ENCODE assay signal across 8 cellular contexts in the genomic region with DNA sequence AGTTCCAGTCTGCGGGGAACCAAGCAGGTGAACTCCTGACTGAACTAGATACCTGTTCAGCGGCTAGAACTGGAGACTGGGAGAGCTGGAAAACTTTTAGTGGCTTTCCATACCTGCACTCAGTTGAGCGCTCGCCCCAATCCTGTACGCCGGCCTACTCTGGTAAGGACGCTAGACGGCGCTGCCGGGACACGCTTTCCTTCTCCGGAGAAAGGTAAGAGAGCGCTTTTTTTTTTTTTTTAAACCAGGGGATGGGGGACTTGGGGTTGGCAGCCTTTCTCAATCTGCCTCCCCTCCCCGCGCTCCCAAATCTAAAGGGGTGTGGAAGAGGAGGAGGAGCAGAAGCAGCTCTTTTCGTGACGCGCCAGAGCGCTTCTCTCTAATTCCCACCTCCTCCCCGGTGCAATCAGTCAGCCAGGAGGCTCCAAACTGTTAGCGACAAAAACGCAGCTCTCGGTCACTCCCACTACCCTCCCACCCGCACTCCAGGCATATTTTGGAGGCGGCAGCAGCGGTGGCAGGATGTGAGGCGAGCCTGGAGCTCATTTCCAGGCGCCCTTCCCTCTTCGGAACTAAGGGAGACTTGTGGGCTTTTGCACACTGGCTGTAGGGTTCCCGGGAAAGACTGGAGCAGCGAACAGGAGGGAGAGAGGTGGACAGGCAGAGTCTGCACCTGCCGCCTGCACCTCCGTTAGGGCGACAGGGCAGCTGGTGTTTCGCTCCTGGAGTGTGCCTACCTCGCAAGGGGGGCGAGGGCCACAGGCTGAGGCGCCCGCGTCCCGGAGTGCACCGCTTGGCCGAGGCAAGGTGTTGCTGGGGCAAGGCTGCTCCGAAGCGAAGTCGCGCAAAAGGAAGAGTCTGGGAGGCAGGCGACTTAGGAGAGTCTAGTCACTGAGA. TPM values are rescaled to one million over a fixed set of nuclear protein-coding genes. Genes with fewer than 3 reads are reported as not detected.
A peak's percentile ranks its signal among the peaks of the same experiment; 100 is the strongest.
DNase-seq lines count a peak whose midpoint lies in the region; ATAC-seq lines count a peak whose summit lies in the region.

TSS of gene IL1RAPL2 (plus strand) at position 409 of the 897 bp plus-strand sequence.

- intact Hi-C loops in activated CD4-positive, alpha-beta T cell treated with anti-CD3 and anti-CD28 coated beads for 36 hours (cut with DNase I, micrococcal nuclease), result loop anchor here (1.0 to 10.0 kb wide), 2 partner anchors 356 to 359 kb away; no protein-coding TSS in a partner anchor
- intact Hi-C loops in activated T-helper 2 cell treated with anti-CD3 and anti-CD28 coated beads, Interferon-gamma antibody, Interleukin-2, Interleukin-4, amounts not matched to agents 10 μg/mL and 5 μg/mL and 100 μg/mL, durations not matched to agents 14 hours and 24 hours and 36 hours (cut with micrococcal nuclease), result loop anchor here (10.0 kb wide), 1 partner anchor 311 kb away; the partner anchor contains the start of gene ESX1

- H3K18ac ChIP-seq in trophoblast cell (ENCODE audit: low read length), result no peak within 1 kb of the TSS

- peak within 1 kb of the TSS; percentile 25 for H3K4me3 ChIP-seq in trophoblast cell (ENCODE audit: low read depth, low read length)

- H3K9ac ChIP-seq in trophoblast cell (ENCODE audit: low read length), result no peak within 1 kb of the TSS

- no peak within 1 kb of the TSS for H3K4ac ChIP-seq in trophoblast cell (ENCODE audit: low read depth, low read length)

- no peak for ATAC-seq in activated CD4-positive, alpha-beta T cell treated with anti-CD3 and anti-CD28 coated beads for 36 hours
- peak; percentile 48 for ATAC-seq in esophagus mucosa
- ATAC-seq in GM18873 (IDR thresholded peaks at IDR 0.05; ENCODE audit: low FRiP score, unreplicated experiment), result no peak

- no peak within 1 kb of the TSS for H3K14ac ChIP-seq in trophoblast cell (ENCODE audit: low read length)

- peaks cover 5 to 8% of the 10 kb centered on the region in 2 experiments for H3K4me1 ChIP-seq in trophoblast cell (ENCODE audit: control insufficient read depth in 1 of 2, insufficient read depth in 2 of 2, low read length in 2 of 2)

- no peak within 1 kb of the TSS for H3K23ac ChIP-seq in trophoblast cell (ENCODE audit: low read length)

- peaks cover 15% of the 10 kb centered on the region for H3K27me3 Mint-ChIP-seq in activated CD4-positive, alpha-beta T cell treated with anti-CD3 and anti-CD28 coated beads for 36 hours
- H3K27me3 Mint-ChIP-seq in activated T-helper 2 cell treated with anti-CD3 and anti-CD28 coated beads, Interferon-gamma antibody, Interleukin-2, Interleukin-4, amounts not matched to agents 10 μg/mL and 5 μg/mL and 100 μg/mL, durations not matched to agents 14 hours and 24 hours and 36 hours (ENCODE audit: low read depth), result peaks cover 28% of the 10 kb centered on the region

- peak; percentile 56 for DNase-seq in activated CD4-positive, alpha-beta T cell treated with anti-CD3 and anti-CD28 coated beads for 36 hours
- DNase-seq in activated CD4-positive, alpha-beta T cell treated with anti-CD3 and anti-CD28 coated beads, Interleukin-2, amount 50 U/mL, for 4 hours, result no peak
- DNase-seq in NCI-H526 (lab: John Stamatoyannopoulos, UW), result peak; percentile 81 to 92
- peak; percentile 18 to 55 for DNase-seq in trophoblast cell
- no peak for DNase-seq in inferior parietal cortex (ENCODE audit: extremely low spot score)
- DNase-seq in activated T-helper 2 cell treated with anti-CD3 and anti-CD28 coated beads, Interferon-gamma antibody, Interleukin-2, Interleukin-4, amounts not matched to agents 10 μg/mL and 5 μg/mL and 100 μg/mL, durations not matched to agents 14 hours and 24 hours and 36 hours (ENCODE audit: low spot score), result no peak

- no peak within 1 kb of the TSS for H4K8ac ChIP-seq in trophoblast cell (ENCODE audit: low read depth, low read length)

- no peaks in the 10 kb centered on the region for H3K36me3 Mint-ChIP-seq in activated CD4-positive, alpha-beta T cell treated with anti-CD3 and anti-CD28 coated beads for 36 hours (ENCODE audit: low read depth)
- no peaks in the 10 kb centered on the region for H3K36me3 Mint-ChIP-seq in activated T-helper 2 cell treated with anti-CD3 and anti-CD28 coated beads, Interferon-gamma antibody, Interleukin-2, Interleukin-4, amounts not matched to agents 10 μg/mL and 5 μg/mL and 100 μg/mL, durations not matched to agents 14 hours and 24 hours and 36 hours (ENCODE audit: low read depth)

- H2BK12ac ChIP-seq in trophoblast cell (ENCODE audit: low read length), result no peak within 1 kb of the TSS

- H3K4me3 Mint-ChIP-seq in activated CD4-positive, alpha-beta T cell treated with anti-CD3 and anti-CD28 coated beads for 36 hours, result no peak within 1 kb of the TSS
- H3K4me3 Mint-ChIP-seq in activated T-helper 2 cell treated with anti-CD3 and anti-CD28 coated beads, Interferon-gamma antibody, Interleukin-2, Interleukin-4, amounts not matched to agents 10 μg/mL and 5 μg/mL and 100 μg/mL, durations not matched to agents 14 hours and 24 hours and 36 hours (ENCODE audit: low read depth), result no peak within 1 kb of the TSS

- POLR2A ChIA-PET in activated CD4-positive, alpha-beta T cell treated with anti-CD3 and anti-CD28 coated beads for 36 hours (lab: Charles Lee), result no interaction called here

- no peak within 1 kb of the TSS for H4K12ac ChIP-seq in trophoblast cell (ENCODE audit: low read depth, low read length)

- H3K9me3 ChIP-seq in trophoblast cell (ENCODE audit: insufficient read depth, low read depth, low read length), result no peaks in the 10 kb centered on the region

- no peak within 1 kb of the TSS for H3K27ac Mint-ChIP-seq in activated CD4-positive, alpha-beta T cell treated with anti-CD3 and anti-CD28 coated beads for 36 hours
- H3K27ac Mint-ChIP-seq in activated T-helper 2 cell treated with anti-CD3 and anti-CD28 coated beads, Interferon-gamma antibody, Interleukin-2, Interleukin-4, amounts not matched to agents 10 μg/mL and 5 μg/mL and 100 μg/mL, durations not matched to agents 14 hours and 24 hours and 36 hours, result no peak within 1 kb of the TSS

- no CpG with 5 or more reads among the region's 48 CpGs for WGBS in trophoblast cell (ENCODE audit: extremely low coverage, insufficient coverage, insufficient read length)

- H2AK5ac ChIP-seq in trophoblast cell (ENCODE audit: low read length), result no peak within 1 kb of the TSS

- H3K79me2 ChIP-seq in trophoblast cell (ENCODE audit: control insufficient read depth, insufficient read depth, low read length, poor library complexity), result no peaks in the 10 kb centered on the region

- no peaks in the 10 kb centered on the region for H3K79me1 ChIP-seq in trophoblast cell (ENCODE audit: low read length)

- CTCF ChIA-PET in activated CD4-positive, alpha-beta T cell treated with anti-CD3 and anti-CD28 coated beads for 36 hours (lab: Charles Lee), result interaction anchor here (1.0 to 1.1 kb wide), 2 partner anchors 11 to 23 kb away, joined by 3 read pairs; no protein-coding TSS in a partner anchor

- no peak within 1 kb of the TSS for H3K27ac ChIP-seq in trophoblast cell (ENCODE audit: low read depth, low read length)

- peak within 1 kb of the TSS; percentile 80 for H3K4me2 ChIP-seq in trophoblast cell (ENCODE audit: low read length)

- no peaks in the 10 kb centered on the region for H3K4me1 Mint-ChIP-seq in activated CD4-positive, alpha-beta T cell treated with anti-CD3 and anti-CD28 coated beads for 36 hours
- H3K4me1 Mint-ChIP-seq in activated T-helper 2 cell treated with anti-CD3 and anti-CD28 coated beads, Interferon-gamma antibody, Interleukin-2, Interleukin-4, amounts not matched to agents 10 μg/mL and 5 μg/mL and 100 μg/mL, durations not matched to agents 14 hours and 24 hours and 36 hours (ENCODE audit: low read depth), result no peaks in the 10 kb centered on the region

- H3K27me3 ChIP-seq in trophoblast cell (ENCODE audit: insufficient read depth, low read length), result peaks cover 22% of the 10 kb centered on the region

- no peaks in the 10 kb centered on the region for H3K36me3 ChIP-seq in trophoblast cell (ENCODE audit: control insufficient read depth in 1 of 2, insufficient read depth in 2 of 2, low read length in 2 of 2)

- no peak within 1 kb of the TSS for H2BK5ac ChIP-seq in trophoblast cell (ENCODE audit: low read depth, low read length, poor library complexity)

- H3K9me3 Mint-ChIP-seq in activated CD4-positive, alpha-beta T cell treated with anti-CD3 and anti-CD28 coated beads for 36 hours (ENCODE audit: low read depth), result no peaks in the 10 kb centered on the region
- H3K9me3 Mint-ChIP-seq in activated T-helper 2 cell treated with anti-CD3 and anti-CD28 coated beads, Interferon-gamma antibody, Interleukin-2, Interleukin-4, amounts not matched to agents 10 μg/mL and 5 μg/mL and 100 μg/mL, durations not matched to agents 14 hours and 24 hours and 36 hours, result no peaks in the 10 kb centered on the region

- no peak within 1 kb of the TSS for H2BK120ac ChIP-seq in trophoblast cell (ENCODE audit: insufficient read depth, low read length, poor library complexity)

- peak within 1 kb of the TSS; percentile 59 for H2AFZ ChIP-seq in trophoblast cell (ENCODE audit: insufficient read depth, low read length, poor library complexity)

- no peak within 1 kb of the TSS for H4K91ac ChIP-seq in trophoblast cell (ENCODE audit: low read depth, low read length)

RNA-seq across cellular contexts. Expression of gene IL1RAPL2, which starts in this region (rescaled TPM):
- not detected for total RNA-seq in activated CD4-positive, alpha-beta T cell treated with anti-CD3 and anti-CD28 coated beads for 36 hours
- total RNA-seq in esophagus mucosa, result not detected
- 0.10 TPM in 2 replicates for polyA plus RNA-seq in trophoblast cell (2013)
- total RNA-seq in activated T-helper 2 cell treated with anti-CD3 and anti-CD28 coated beads, Interferon-gamma antibody, Interleukin-2, Interleukin-4, amounts not matched to agents 10 μg/mL and 5 μg/mL and 100 μg/mL, durations not matched to agents 14 hours and 24 hours and 36 hours, result not detected in 2 replicates

Comparison
In these comparisons a context has a peak if more than half of its experiments do, and no peak if none do; other contexts are left out.
1. Peak in DNase-seq in activated CD4-positive, alpha-beta T cell treated with anti-CD3 and anti-CD28 coated beads for 36 hours; RNA of the gene not detected or under 1 TPM.
2. Peak in ATAC-seq in esophagus mucosa; RNA of the gene not detected or under 1 TPM.
3. DNase-seq: peak in NCI-H526 (2 of 2) and trophoblast cell (2 of 2); none in activated CD4-positive, alpha-beta T cell treated with anti-CD3 and anti-CD28 coated beads, Interleukin-2, amount 50 U/mL, for 4 hours (0 of 2), inferior parietal cortex (single experiment) and activated T-helper 2 cell treated with anti-CD3 and anti-CD28 coated beads, Interferon-gamma antibody, Interleukin-2, Interleukin-4, amounts not matched to agents 10 μg/mL and 5 μg/mL and 100 μg/mL, durations not matched to agents 14 hours and 24 hours and 36 hours (single experiment).